In the genomic region with DNA sequence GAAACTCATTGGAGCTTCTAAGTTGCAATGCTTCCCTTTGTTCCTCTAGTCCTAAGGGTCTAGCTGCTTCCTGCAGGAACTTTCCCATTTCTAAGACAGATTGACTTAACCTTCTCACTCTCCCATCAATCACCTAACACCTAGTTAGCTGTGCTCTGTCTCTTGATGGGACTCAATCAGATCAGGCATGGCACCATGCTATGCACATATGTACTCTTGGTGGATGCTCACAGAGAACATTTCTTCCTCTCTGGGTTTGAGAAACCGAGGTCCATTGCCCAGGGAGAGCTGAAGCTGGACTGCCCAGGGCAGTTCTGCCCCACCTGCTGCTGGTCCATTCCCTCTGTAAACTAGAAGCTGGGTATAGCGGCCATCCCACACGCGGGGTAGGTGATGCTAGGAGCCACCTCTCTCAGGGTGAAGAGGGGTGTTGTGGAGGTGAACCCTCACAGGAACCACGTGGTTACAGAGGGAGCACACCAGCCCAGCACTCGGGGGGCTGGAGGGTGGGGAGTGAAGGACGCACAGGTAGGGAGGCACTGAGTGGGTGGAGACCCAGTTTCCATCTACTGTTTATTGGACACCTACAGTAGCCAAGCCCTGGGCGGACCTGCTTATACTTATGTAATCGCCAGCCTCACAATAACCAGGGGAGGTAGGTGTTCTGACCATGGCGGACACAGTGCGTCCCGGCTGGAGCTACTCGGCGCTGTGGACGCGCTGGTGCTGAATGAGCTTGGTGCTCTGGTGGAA, we compare ENCODE assay signal across 1 cellular context.
A peak's percentile ranks its signal among the peaks of the same experiment; 100 is the strongest.
TF ChIP-seq lines count a peak whose summit lies in the region.

No MANE protein-coding gene starts in this region.

TF ChIP-seq in K562, 482 proteins besides CTCF, POLR2A, EP300 and RAD21:
- TF ChIP-seq, protein P1, sequence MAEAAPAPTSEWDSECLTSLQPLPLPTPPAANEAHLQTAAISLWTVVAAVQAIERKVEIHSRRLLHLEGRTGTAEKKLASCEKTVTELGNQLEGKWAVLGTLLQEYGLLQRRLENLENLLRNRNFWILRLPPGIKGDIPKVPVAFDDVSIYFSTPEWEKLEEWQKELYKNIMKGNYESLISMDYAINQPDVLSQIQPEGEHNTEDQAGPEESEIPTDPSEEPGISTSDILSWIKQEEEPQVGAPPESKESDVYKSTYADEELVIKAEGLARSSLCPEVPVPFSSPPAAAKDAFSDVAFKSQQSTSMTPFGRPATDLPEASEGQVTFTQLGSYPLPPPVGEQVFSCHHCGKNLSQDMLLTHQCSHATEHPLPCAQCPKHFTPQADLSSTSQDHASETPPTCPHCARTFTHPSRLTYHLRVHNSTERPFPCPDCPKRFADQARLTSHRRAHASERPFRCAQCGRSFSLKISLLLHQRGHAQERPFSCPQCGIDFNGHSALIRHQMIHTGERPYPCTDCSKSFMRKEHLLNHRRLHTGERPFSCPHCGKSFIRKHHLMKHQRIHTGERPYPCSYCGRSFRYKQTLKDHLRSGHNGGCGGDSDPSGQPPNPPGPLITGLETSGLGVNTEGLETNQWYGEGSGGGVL (CRISPR knock-in tag; IDR thresholded peaks at IDR 0.05) = no peak
- no peak for TF ChIP-seq TCF7 (IDR thresholded peaks at IDR 0.05; ENCODE audit: borderline replicate concordance)
- TF ChIP-seq, protein P2, sequence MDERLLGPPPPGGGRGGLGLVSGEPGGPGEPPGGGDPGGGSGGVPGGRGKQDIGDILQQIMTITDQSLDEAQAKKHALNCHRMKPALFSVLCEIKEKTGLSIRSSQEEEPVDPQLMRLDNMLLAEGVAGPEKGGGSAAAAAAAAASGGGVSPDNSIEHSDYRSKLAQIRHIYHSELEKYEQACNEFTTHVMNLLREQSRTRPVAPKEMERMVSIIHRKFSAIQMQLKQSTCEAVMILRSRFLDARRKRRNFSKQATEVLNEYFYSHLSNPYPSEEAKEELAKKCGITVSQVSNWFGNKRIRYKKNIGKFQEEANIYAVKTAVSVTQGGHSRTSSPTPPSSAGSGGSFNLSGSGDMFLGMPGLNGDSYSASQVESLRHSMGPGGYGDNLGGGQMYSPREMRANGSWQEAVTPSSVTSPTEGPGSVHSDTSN (CRISPR knock-in tag; IDR thresholded peaks at IDR 0.05; ENCODE audit: low read depth) = 0 out of 2 replicates have a peak, but pooled peaks have one; percentile 7
- TF ChIP-seq, protein P2 (tag; conservative IDR thresholded peaks at IDR 0.05; ENCODE audit: low read depth) = no peak
- TF ChIP-seq, protein P3, sequence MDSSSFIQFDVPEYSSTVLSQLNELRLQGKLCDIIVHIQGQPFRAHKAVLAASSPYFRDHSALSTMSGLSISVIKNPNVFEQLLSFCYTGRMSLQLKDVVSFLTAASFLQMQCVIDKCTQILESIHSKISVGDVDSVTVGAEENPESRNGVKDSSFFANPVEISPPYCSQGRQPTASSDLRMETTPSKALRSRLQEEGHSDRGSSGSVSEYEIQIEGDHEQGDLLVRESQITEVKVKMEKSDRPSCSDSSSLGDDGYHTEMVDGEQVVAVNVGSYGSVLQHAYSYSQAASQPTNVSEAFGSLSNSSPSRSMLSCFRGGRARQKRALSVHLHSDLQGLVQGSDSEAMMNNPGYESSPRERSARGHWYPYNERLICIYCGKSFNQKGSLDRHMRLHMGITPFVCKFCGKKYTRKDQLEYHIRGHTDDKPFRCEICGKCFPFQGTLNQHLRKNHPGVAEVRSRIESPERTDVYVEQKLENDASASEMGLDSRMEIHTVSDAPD (CRISPR knock-in tag; IDR thresholded peaks at IDR 0.05) = no peak
TF ChIP-seq in K562: peak in this region for 1.
